Comparison of ENCODE assay signal across 5 cellular contexts in the genomic region with DNA sequence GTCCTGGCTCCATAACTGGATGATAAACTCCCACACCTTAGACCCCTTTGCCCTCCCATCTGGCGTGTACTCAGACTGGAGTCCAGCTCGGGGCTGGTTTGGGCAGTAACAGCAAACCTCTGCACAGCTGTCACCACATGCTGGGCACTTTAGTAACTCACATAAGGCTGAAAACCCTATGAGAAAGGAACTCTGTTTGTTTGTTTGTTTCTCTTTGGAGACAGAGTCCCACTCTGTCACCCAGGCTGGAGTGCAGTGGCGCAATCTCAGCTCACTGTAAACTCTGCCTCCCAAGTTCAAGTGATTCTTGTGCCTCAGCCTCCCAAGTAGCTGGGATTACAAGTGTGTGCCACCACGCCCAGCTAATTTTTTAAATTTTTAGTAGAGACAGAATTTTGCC. TPM values are rescaled to one million over a fixed set of nuclear protein-coding genes. Genes with fewer than 3 reads are reported as not detected.
"Had no signal": no experiment of that assay in that cellular context is flagged by ENCODE, and none has a peak within 500 bp of the region (broad histone marks: within the 10 kb centered on the region; RNA-seq: fewer than 3 reads in every experiment).

No MANE protein-coding gene starts in this region.

RNA-seq across cellular contexts. Expression of a gene that starts 1.2 kb away (rescaled TPM):
- total RNA-seq: activated CD8-positive, alpha-beta T cell treated with anti-CD3 and anti-CD28 coated beads, Interleukin-2, amount 10 ng/mL, durations not matched to agents 7 days and 5 days; activated naive CD8-positive, alpha-beta T cell treated with anti-CD3 and anti-CD28 coated beads, Interleukin-2, amount 10 ng/mL, durations not matched to agents 7 days and 5 days; MCF 10A; OCI-LY7; SK-MEL-5 had no signal
